Comparison of ENCODE assay signal across 1 cellular context in the genomic region with DNA sequence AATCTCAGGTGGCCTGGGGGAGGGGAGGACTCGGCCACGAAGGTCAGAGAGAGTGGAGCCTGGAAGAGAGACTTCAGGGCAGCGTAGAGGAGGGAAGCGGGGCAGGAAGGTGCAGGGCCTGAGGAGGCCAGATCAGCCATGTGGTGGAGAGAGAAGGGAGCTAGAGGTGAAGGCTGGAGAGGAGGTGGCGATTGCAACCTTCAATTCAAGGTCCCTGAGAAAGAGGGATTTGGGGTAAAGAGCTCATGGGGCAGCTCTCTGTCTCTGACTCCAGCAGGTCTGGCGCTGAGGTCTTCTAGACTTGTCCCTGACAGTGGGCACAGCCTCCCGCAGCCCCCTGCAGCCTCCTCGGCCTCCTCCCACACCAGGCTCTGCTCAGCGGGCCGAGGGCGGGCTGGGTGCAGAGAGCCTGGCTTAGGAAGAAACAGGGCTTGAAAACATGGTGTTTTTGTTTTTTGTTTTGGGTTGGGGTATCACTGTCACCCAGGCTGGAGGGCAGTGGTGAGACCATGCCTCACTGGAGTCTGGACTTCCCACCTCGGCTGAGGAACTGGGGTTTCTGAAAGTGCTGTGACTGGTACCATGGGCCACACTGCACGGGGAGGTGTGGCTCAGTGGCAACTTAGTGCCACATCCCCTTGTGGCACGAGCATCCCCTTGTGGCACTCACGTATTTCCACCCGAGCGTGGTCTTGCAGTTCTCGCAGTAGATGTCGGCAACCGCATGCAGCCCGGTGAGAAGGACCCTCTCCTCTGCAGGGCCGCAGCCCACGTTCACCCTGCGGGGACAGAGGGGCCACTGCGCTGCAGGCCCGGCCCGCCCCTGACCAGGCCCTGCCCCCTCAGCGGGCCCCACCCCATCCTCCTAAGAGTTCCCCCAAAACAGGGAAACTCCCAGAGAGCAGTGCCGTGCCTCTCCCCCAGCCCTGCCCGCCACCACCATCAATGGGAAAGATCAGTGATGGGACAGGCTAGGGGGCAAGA.
TF ChIP-seq lines count a peak whose summit lies in the region.

No MANE protein-coding gene starts in this region.

TF ChIP-seq in SK-N-SH treated with all-trans-retinoic acid at 6 μM for 48 hours, 23 proteins besides CTCF, POLR2A, EP300 and RAD21:
- TF ChIP-seq ZFP30 (CRISPR knock-in tag; IDR thresholded peaks at IDR 0.05), result no peak
- TF ChIP-seq, protein P1, sequence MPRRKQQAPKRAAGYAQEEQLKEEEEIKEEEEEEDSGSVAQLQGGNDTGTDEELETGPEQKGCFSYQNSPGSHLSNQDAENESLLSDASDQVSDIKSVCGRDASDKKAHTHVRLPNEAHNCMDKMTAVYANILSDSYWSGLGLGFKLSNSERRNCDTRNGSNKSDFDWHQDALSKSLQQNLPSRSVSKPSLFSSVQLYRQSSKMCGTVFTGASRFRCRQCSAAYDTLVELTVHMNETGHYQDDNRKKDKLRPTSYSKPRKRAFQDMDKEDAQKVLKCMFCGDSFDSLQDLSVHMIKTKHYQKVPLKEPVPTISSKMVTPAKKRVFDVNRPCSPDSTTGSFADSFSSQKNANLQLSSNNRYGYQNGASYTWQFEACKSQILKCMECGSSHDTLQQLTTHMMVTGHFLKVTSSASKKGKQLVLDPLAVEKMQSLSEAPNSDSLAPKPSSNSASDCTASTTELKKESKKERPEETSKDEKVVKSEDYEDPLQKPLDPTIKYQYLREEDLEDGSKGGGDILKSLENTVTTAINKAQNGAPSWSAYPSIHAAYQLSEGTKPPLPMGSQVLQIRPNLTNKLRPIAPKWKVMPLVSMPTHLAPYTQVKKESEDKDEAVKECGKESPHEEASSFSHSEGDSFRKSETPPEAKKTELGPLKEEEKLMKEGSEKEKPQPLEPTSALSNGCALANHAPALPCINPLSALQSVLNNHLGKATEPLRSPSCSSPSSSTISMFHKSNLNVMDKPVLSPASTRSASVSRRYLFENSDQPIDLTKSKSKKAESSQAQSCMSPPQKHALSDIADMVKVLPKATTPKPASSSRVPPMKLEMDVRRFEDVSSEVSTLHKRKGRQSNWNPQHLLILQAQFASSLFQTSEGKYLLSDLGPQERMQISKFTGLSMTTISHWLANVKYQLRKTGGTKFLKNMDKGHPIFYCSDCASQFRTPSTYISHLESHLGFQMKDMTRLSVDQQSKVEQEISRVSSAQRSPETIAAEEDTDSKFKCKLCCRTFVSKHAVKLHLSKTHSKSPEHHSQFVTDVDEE (CRISPR knock-in tag; IDR thresholded peaks at IDR 0.05), result no peak
- TF ChIP-seq ARNTL (CRISPR knock-in tag; IDR thresholded peaks at IDR 0.05; ENCODE audit: borderline replicate concordance, low read depth), result no peak
- no peak for TF ChIP-seq ESRRG (CRISPR knock-in tag; IDR thresholded peaks at IDR 0.05)
- no peak for TF ChIP-seq OSR1 (CRISPR knock-in tag; IDR thresholded peaks at IDR 0.05)
- TF ChIP-seq, protein P2, sequence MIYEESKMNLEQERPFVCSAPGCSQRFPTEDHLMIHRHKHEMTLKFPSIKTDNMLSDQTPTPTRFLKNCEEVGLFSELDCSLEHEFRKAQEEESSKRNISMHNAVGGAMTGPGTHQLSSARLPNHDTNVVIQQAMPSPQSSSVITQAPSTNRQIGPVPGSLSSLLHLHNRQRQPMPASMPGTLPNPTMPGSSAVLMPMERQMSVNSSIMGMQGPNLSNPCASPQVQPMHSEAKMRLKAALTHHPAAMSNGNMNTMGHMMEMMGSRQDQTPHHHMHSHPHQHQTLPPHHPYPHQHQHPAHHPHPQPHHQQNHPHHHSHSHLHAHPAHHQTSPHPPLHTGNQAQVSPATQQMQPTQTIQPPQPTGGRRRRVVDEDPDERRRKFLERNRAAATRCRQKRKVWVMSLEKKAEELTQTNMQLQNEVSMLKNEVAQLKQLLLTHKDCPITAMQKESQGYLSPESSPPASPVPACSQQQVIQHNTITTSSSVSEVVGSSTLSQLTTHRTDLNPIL (CRISPR knock-in tag; IDR thresholded peaks at IDR 0.05; ENCODE audit: low read depth), result no peak
- TF ChIP-seq, protein P3, sequence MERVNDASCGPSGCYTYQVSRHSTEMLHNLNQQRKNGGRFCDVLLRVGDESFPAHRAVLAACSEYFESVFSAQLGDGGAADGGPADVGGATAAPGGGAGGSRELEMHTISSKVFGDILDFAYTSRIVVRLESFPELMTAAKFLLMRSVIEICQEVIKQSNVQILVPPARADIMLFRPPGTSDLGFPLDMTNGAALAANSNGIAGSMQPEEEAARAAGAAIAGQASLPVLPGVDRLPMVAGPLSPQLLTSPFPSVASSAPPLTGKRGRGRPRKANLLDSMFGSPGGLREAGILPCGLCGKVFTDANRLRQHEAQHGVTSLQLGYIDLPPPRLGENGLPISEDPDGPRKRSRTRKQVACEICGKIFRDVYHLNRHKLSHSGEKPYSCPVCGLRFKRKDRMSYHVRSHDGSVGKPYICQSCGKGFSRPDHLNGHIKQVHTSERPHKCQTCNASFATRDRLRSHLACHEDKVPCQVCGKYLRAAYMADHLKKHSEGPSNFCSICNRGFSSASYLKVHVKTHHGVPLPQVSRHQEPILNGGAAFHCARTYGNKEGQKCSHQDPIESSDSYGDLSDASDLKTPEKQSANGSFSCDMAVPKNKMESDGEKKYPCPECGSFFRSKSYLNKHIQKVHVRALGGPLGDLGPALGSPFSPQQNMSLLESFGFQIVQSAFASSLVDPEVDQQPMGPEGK (CRISPR knock-in tag; IDR thresholded peaks at IDR 0.05; ENCODE audit: borderline replicate concordance), result no peak
- TF ChIP-seq CSDC2 (CRISPR knock-in tag; IDR thresholded peaks at IDR 0.05), result no peak
- no peak for TF ChIP-seq PPARA (CRISPR knock-in tag; IDR thresholded peaks at IDR 0.05; ENCODE audit: borderline replicate concordance)
- TF ChIP-seq, protein P4, sequence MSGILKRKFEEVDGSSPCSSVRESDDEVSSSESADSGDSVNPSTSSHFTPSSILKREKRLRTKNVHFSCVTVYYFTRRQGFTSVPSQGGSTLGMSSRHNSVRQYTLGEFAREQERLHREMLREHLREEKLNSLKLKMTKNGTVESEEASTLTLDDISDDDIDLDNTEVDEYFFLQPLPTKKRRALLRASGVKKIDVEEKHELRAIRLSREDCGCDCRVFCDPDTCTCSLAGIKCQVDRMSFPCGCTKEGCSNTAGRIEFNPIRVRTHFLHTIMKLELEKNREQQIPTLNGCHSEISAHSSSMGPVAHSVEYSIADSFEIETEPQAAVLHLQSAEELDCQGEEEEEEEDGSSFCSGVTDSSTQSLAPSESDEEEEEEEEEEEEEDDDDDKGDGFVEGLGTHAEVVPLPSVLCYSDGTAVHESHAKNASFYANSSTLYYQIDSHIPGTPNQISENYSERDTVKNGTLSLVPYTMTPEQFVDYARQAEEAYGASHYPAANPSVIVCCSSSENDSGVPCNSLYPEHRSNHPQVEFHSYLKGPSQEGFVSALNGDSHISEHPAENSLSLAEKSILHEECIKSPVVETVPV (CRISPR knock-in tag; IDR thresholded peaks at IDR 0.05), result no peak
- TF ChIP-seq ZC3H10 (CRISPR knock-in tag; IDR thresholded peaks at IDR 0.05), result no peak
- no peak for TF ChIP-seq GLIS3 (CRISPR knock-in tag; IDR thresholded peaks at IDR 0.05)
- TF ChIP-seq TCF4 (CRISPR knock-in tag; IDR thresholded peaks at IDR 0.05; ENCODE audit: borderline replicate concordance), result no peak
- TF ChIP-seq, protein P5, sequence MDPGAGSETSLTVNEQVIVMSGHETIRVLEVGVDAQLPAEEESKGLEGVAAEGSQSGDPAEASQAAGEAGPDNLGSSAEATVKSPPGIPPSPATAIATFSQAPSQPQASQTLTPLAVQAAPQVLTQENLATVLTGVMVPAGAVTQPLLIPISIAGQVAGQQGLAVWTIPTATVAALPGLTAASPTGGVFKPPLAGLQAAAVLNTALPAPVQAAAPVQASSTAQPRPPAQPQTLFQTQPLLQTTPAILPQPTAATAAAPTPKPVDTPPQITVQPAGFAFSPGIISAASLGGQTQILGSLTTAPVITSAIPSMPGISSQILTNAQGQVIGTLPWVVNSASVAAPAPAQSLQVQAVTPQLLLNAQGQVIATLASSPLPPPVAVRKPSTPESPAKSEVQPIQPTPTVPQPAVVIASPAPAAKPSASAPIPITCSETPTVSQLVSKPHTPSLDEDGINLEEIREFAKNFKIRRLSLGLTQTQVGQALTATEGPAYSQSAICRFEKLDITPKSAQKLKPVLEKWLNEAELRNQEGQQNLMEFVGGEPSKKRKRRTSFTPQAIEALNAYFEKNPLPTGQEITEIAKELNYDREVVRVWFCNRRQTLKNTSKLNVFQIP (CRISPR knock-in tag; IDR thresholded peaks at IDR 0.05; ENCODE audit: borderline replicate concordance, low read depth), result no peak
- no peak for TF ChIP-seq ISL1 (CRISPR knock-in tag; IDR thresholded peaks at IDR 0.05)
- no peak for TF ChIP-seq BACH2 (CRISPR knock-in tag; IDR thresholded peaks at IDR 0.05; ENCODE audit: borderline replicate concordance)
- TF ChIP-seq TOX (CRISPR knock-in tag; IDR thresholded peaks at IDR 0.05; ENCODE audit: borderline replicate concordance), result no peak
- TF ChIP-seq RARB (CRISPR knock-in tag; IDR thresholded peaks at IDR 0.05), result no peak
- no peak for TF ChIP-seq ZFP3 (CRISPR knock-in tag; IDR thresholded peaks at IDR 0.05)
